ENCODE assay signal across 25 cellular contexts in genomic region chr2:224175538-224175937, GRCh38.
DNase-seq lines count a peak whose midpoint lies in the region; ATAC-seq, FAIRE-seq and TF ChIP-seq lines count a peak whose summit lies in the region.
"Had no signal": no experiment of that assay in that cellular context is flagged by ENCODE, and none has a peak within 500 bp of the region (broad histone marks: within the 10 kb centered on the region; RNA-seq: fewer than 3 reads in every experiment).

No MANE protein-coding gene starts in this region.

- peaks cover 5% of the 10 kb centered on the region for H3K27me3 Mint-ChIP-seq in neural progenitor cell (ENCODE audit: insufficient read depth, low read depth)

- H3K36me3 ChIP-seq in OCI-LY1 (ENCODE audit: insufficient read depth, low read length) = no peaks in the 10 kb centered on the region
- H3K36me3 ChIP-seq in neural progenitor cell = no peaks in the 10 kb centered on the region
- H3K36me3 ChIP-seq: BLaER1 had no signal

- no peaks in the 10 kb centered on the region for H3K9me2 ChIP-seq in OCI-LY1 (ENCODE audit: low read depth, low read length)
- H3K9me2 ChIP-seq: SK-N-SH had no signal

- H3K79me2 ChIP-seq in OCI-LY1 (ENCODE audit: insufficient read depth, low read length) = no peaks in the 10 kb centered on the region
- no peaks in the 10 kb centered on the region for H3K79me2 ChIP-seq in neural progenitor cell (ENCODE audit: low read depth)

- peak overlapping the region; percentile 6 for H3K27ac Mint-ChIP-seq in neural progenitor cell
- H3K27ac Mint-ChIP-seq: CD4-positive, alpha-beta memory T cell; HFFc6 had no signal

- H3K9me3 ChIP-seq in OCI-LY1 (ENCODE audit: low read length) (no peaks in the 10 kb centered on the region), neural progenitor cell (ENCODE audit: low read depth) (no peaks in the 10 kb centered on the region)
- H3K9me3 ChIP-seq: BLaER1, Caco-2, SK-N-SH had no signal

- H3K27me3 ChIP-seq in OCI-LY1 (ENCODE audit: insufficient read depth, low read length) = no peaks in the 10 kb centered on the region
- no peaks in the 10 kb centered on the region for H3K27me3 ChIP-seq in neural progenitor cell
- H3K27me3 ChIP-seq: BLaER1 had no signal

- TF ChIP-seq CTCF in OCI-LY1 (IDR thresholded peaks at IDR 0.05; ENCODE audit: low read length) (no peak), neural progenitor cell (IDR thresholded peaks at IDR 0.05) (no peak)

- H3K4me3 Mint-ChIP-seq in neural progenitor cell = no peak overlapping the region
- H3K4me3 Mint-ChIP-seq: CD4-positive, alpha-beta memory T cell; HFFc6 had no signal

- TF ChIP-seq POLR2A in H54 (IDR thresholded peaks at IDR 0.05; ENCODE audit: low read depth, low read length) = no peak

- no peaks in the 10 kb centered on the region for H3K36me3 Mint-ChIP-seq in neural progenitor cell
- H3K36me3 Mint-ChIP-seq: CD4-positive, alpha-beta memory T cell had no signal

- H3K4me1 Mint-ChIP-seq in neural progenitor cell = peaks cover 10% of the 10 kb centered on the region
- H3K4me1 Mint-ChIP-seq: CD4-positive, alpha-beta memory T cell had no signal

- no peak overlapping the region for H3K27ac ChIP-seq in OCI-LY1 (ENCODE audit: low read depth, low read length, poor library complexity, severe bottlenecking)
- H3K27ac ChIP-seq in neural progenitor cell = no peak overlapping the region
- H3K27ac ChIP-seq: 22Rv1, BLaER1, HL-60, KMS-11 had no signal

- ATAC-seq in HG03457 (IDR thresholded peaks at IDR 0.05; ENCODE audit: unreplicated experiment) = no peak
- ATAC-seq: Panc1 had no signal

- H4K20me1 ChIP-seq in OCI-LY1 (ENCODE audit: insufficient read depth, low read length) (no peaks in the 10 kb centered on the region), neural progenitor cell (ENCODE audit: low read depth) (no peaks in the 10 kb centered on the region)
- H4K20me1 ChIP-seq: BLaER1 had no signal

- H2AFZ ChIP-seq in OCI-LY1 (ENCODE audit: low read length) (no peak overlapping the region), neural progenitor cell (replicated peaks) (peak overlapping the region; percentile 76)

- DNase-seq in NOMO-1 treated with DMSO at 0.1 percent for 48 hours (lab: John Stamatoyannopoulos, UW; ENCODE audit: unreplicated experiment) (peak; percentile 5), NOMO-1 treated with dmso at 0.1 percent for 144 hours (lab: John Stamatoyannopoulos, UW; ENCODE audit: unreplicated experiment) (no peak), dermis blood vessel endothelial cell (peak; percentile 34), neural progenitor cell (ENCODE audit: low spot score) (no peak), H54 (ENCODE audit: insufficient read length, low spot score) (no peak), amygdala (lab: John Stamatoyannopoulos, UW) (no peak)
- DNase-seq: ACHN; Caco-2; CD4-positive, alpha-beta memory T cell; DMS 273 treated with DMSO at 0.1 percent for 48 hours; DMS79 treated with DMSO at 0.1 percent for 48 hours; HFFc6; NCI-H1694 treated with DMSO at 0.1 percent for 48 hours; NCI-H2081 treated with DMSO at 0.1 percent for 48 hours; NCI-H524 treated with DMSO at 0.1 percent for 48 hours; SIG-M5; SK-N-SH had no signal

- H3K4me3 ChIP-seq in OCI-LY1 (ENCODE audit: low read depth, low read length, poor library complexity, severe bottlenecking) (peak overlapping the region; percentile 16), neural progenitor cell (no peak overlapping the region)
- H3K4me3 ChIP-seq: BLaER1 had no signal

- H3K4me1 ChIP-seq in OCI-LY1 (ENCODE audit: insufficient read depth, low read length, severe bottlenecking) (no peaks in the 10 kb centered on the region), neural progenitor cell (no peaks in the 10 kb centered on the region)
- H3K4me1 ChIP-seq: BLaER1, Caco-2 had no signal

- H3F3A ChIP-seq in OCI-LY1 (ENCODE audit: insufficient read depth, low read length) = no peaks in the 10 kb centered on the region
- no peaks in the 10 kb centered on the region for H3F3A ChIP-seq in neural progenitor cell (ENCODE audit: low read depth)

- H3K9ac ChIP-seq in OCI-LY1 (ENCODE audit: low read length) = no peak overlapping the region
- H3K9ac ChIP-seq in neural progenitor cell = no peak overlapping the region
- H3K9ac ChIP-seq: BLaER1, KMS-11, SK-N-SH had no signal

- no peak for FAIRE-seq in H54 (lab: Jason Lieb, UNC)
- FAIRE-seq: GM12891 had no signal

- no peaks in the 10 kb centered on the region for H3K9me3 Mint-ChIP-seq in neural progenitor cell
- H3K9me3 Mint-ChIP-seq: HFFc6 had no signal

- H3K4me2 ChIP-seq in OCI-LY1 (ENCODE audit: low read length) (no peak overlapping the region), neural progenitor cell (no peak overlapping the region)
- H3K4me2 ChIP-seq: BLaER1, KMS-11, SK-N-SH had no signal

Comparison
In these comparisons a context has a peak if more than half of its experiments do, and no peak if none do; other contexts are left out.
1. DNase-seq: peak in NOMO-1 treated with DMSO at 0.1 percent for 48 hours (single experiment) and dermis blood vessel endothelial cell (single experiment); none in NOMO-1 treated with dmso at 0.1 percent for 144 hours (single experiment), neural progenitor cell (single experiment), H54 (single experiment) and amygdala (0 of 56).